In genomic region chr2:44880125-44880483, GRCh38 we compare ENCODE assay signal across 16 cellular contexts.
DNase-seq lines count a peak whose midpoint lies in the region; TF ChIP-seq lines count a peak whose summit lies in the region.
"Had no signal": no experiment of that assay in that cellular context is flagged by ENCODE, and none has a peak within 500 bp of the region (broad histone marks: within the 10 kb centered on the region; RNA-seq: fewer than 3 reads in every experiment).

No MANE protein-coding gene starts in this region.

- no peak overlapping the region for H4K5ac ChIP-seq in mesendoderm (ENCODE audit: low read length)

- H3K56ac ChIP-seq in mesendoderm (ENCODE audit: low read length): no peak overlapping the region

- H2AK5ac ChIP-seq in mesendoderm (ENCODE audit: low read length): no peak overlapping the region

- intact Hi-C loops in esophagus squamous epithelium (cut with DNase I): no loop called here

- no peak overlapping the region for H3K23ac ChIP-seq in mesendoderm (ENCODE audit: low read length)

- H3K36me3 ChIP-seq in Loucy (ENCODE audit: insufficient read depth, low read length) (no peaks in the 10 kb centered on the region), SK-N-SH (replicated peaks in 1 of 2; ENCODE audit: control insufficient read depth in 1 of 2, insufficient read depth in 2 of 2, low read length in 1 of 2) (no peaks in the 10 kb centered on the region), mesendoderm (ENCODE audit: control insufficient read depth, insufficient read depth, low read length) (no peaks in the 10 kb centered on the region), MM.1S (replicated peaks; ENCODE audit: insufficient read depth, low read length) (no peaks in the 10 kb centered on the region), esophagus squamous epithelium (no peaks in the 10 kb centered on the region)
- H3K36me3 ChIP-seq: BE2C had no signal

- no peaks in the 10 kb centered on the region for H3K79me1 ChIP-seq in mesendoderm (ENCODE audit: low read length)

- peak in 1 of 2 experiments; percentile 71; a peak in 2 of 4 replicates for TF ChIP-seq EP300 in SK-N-SH (IDR thresholded peaks at IDR 0.05; ENCODE audit: borderline replicate concordance in 1 of 2, low read depth in 1 of 2, low read length in 1 of 2)

- H3K27ac ChIP-seq in SK-N-SH (ENCODE audit: low read depth in 2 of 2, low read length in 1 of 2) (no peak overlapping the region), mesendoderm (ENCODE audit: low read depth, low read length) (no peak overlapping the region), MM.1S (ENCODE audit: low read length) (no peak overlapping the region), esophagus squamous epithelium (no peak overlapping the region)
- H3K27ac ChIP-seq: C4-2B had no signal

- H3F3A ChIP-seq in Loucy (ENCODE audit: low read depth) (no peaks in the 10 kb centered on the region), SK-N-SH (replicated peaks; ENCODE audit: insufficient read depth) (no peaks in the 10 kb centered on the region), MM.1S (ENCODE audit: insufficient read depth, low read length) (no peaks in the 10 kb centered on the region)

- WGBS in SK-N-SH (ENCODE audit: low lambda C conversion rate): 31% methylated on average over 8 of the region's 8 CpGs
- 100% methylated on average over 3 of the region's 8 CpGs for WGBS in mesendoderm (ENCODE audit: extremely low coverage, insufficient coverage, low lambda C conversion rate)
- 56 to 62% methylated on average over 8 of the region's 8 CpGs for WGBS in esophagus squamous epithelium, 2 donors

- H3K9me3 ChIP-seq in Loucy (ENCODE audit: insufficient read depth, low read depth, low read length): no peaks in the 10 kb centered on the region; the same call in 1 of the 2 replicates
- H3K9me3 ChIP-seq in SK-N-SH: no peaks in the 10 kb centered on the region
- H3K9me3 ChIP-seq in MM.1S (replicated peaks; ENCODE audit: insufficient read depth, low read length): no peaks in the 10 kb centered on the region
- peaks cover 0 to 6% (median 0%) of the 10 kb centered on the region in 3 donors for H3K9me3 ChIP-seq in esophagus squamous epithelium
- H3K9me3 ChIP-seq: BE2C had no signal

- peak; percentile 29; the same call in 1 of the 2 replicates for TF ChIP-seq RAD21 in SK-N-SH (IDR thresholded peaks at IDR 0.05; ENCODE audit: low read length)

- H3K79me2 ChIP-seq in Loucy (ENCODE audit: insufficient read depth, low read length) (no peaks in the 10 kb centered on the region), SK-N-SH (ENCODE audit: insufficient read depth) (no peaks in the 10 kb centered on the region), mesendoderm (ENCODE audit: control insufficient read depth, insufficient read depth, low read length) (no peaks in the 10 kb centered on the region), MM.1S (ENCODE audit: low read length) (no peaks in the 10 kb centered on the region)

- H3K4me3 ChIP-seq in Loucy (ENCODE audit: low read length, poor library complexity, severe bottlenecking) (peak overlapping the region; percentile 4), SK-N-SH (ENCODE audit: low read depth in 2 of 2, low read length in 1 of 2) (no peak overlapping the region), mesendoderm (ENCODE audit: low read length) (no peak overlapping the region), MM.1S (ENCODE audit: low read length) (no peak overlapping the region), esophagus squamous epithelium (no peak overlapping the region)
- H3K4me3 ChIP-seq: K562 had no signal

- H3K27me3 ChIP-seq in Loucy (ENCODE audit: insufficient read depth, low read length, poor library complexity, severe bottlenecking) (peaks cover 3% of the 10 kb centered on the region), SK-N-SH (ENCODE audit: insufficient read depth) (peaks cover 21% of the 10 kb centered on the region), mesendoderm (ENCODE audit: insufficient read depth, low read length, poor library complexity) (no peaks in the 10 kb centered on the region), MM.1S (replicated peaks; ENCODE audit: insufficient read depth, low read length) (no peaks in the 10 kb centered on the region), esophagus squamous epithelium (peaks cover 0 to 78% (median 0%) of the 10 kb centered on the region in 4 donors)
- H3K27me3 ChIP-seq: BE2C had no signal

- H3K9ac ChIP-seq in Loucy (ENCODE audit: low read depth, low read length, poor library complexity, severe bottlenecking): no peak overlapping the region
- H3K9ac ChIP-seq in SK-N-SH: no peak overlapping the region
- H3K9ac ChIP-seq in mesendoderm (ENCODE audit: low read length): no peak overlapping the region
- no peak overlapping the region for H3K9ac ChIP-seq in MM.1S (ENCODE audit: low read length)

- H2BK15ac ChIP-seq in mesendoderm (replicated peaks; ENCODE audit: low read depth): no peak overlapping the region

- peak overlapping the region; percentile 36 for H3K4me2 ChIP-seq in Loucy (ENCODE audit: low read depth, low read length, poor library complexity, severe bottlenecking)
- H3K4me2 ChIP-seq in SK-N-SH: no peak overlapping the region
- no peak overlapping the region for H3K4me2 ChIP-seq in mesendoderm (ENCODE audit: low read length)
- no peak overlapping the region for H3K4me2 ChIP-seq in MM.1S (ENCODE audit: low read depth, low read length)

- no peak overlapping the region for H3K4ac ChIP-seq in mesendoderm (ENCODE audit: low read depth, low read length)

- CTCF ChIA-PET in SK-N-SH (lab: Yijun Ruan, JAX): interaction anchor here (0.8 to 3.4 kb wide), 9 partner anchors 9 to 401 kb away, joined by 3 to 20 read pairs (median 4); no protein-coding TSS in a partner anchor

- TF ChIP-seq POLR2A in esophagus squamous epithelium (IDR thresholded peaks at IDR 0.05): no peak

- H4K20me1 ChIP-seq in Loucy (ENCODE audit: insufficient read depth, low read length, poor library complexity, severe bottlenecking) (no peaks in the 10 kb centered on the region), SK-N-SH (ENCODE audit: insufficient read depth) (no peaks in the 10 kb centered on the region), MM.1S (ENCODE audit: insufficient read depth, low read length) (no peaks in the 10 kb centered on the region)

- POLR2A ChIA-PET in SK-N-SH (lab: Yijun Ruan, JAX): no interaction called here

- H3K9me2 ChIP-seq in Loucy (replicated peaks; ENCODE audit: low read depth, low read length) (no peaks in the 10 kb centered on the region), SK-N-SH (no peaks in the 10 kb centered on the region), MM.1S (replicated peaks; ENCODE audit: insufficient read depth, low read length) (no peaks in the 10 kb centered on the region)

- H4K8ac ChIP-seq in mesendoderm (ENCODE audit: low read depth, low read length): no peak overlapping the region

- no peak overlapping the region for H2BK5ac ChIP-seq in mesendoderm (ENCODE audit: low read length)

- no peak overlapping the region for H2BK120ac ChIP-seq in mesendoderm (ENCODE audit: low read depth, low read length)

- TF ChIP-seq CTCF in Loucy (conservative IDR thresholded peaks at IDR 0.05; ENCODE audit: low read length) (no peak), SK-N-SH (IDR thresholded peaks at IDR 0.05) (no peak), MM.1S (IDR thresholded peaks at IDR 0.05; ENCODE audit: low read length) (no peak), esophagus squamous epithelium (IDR thresholded peaks at IDR 0.05) (no peak)

- DNase-seq in D341Med (ENCODE audit: low spot score): peak; percentile 55
- peak; percentile 47 for DNase-seq in SK-N-SH
- DNase-seq in mesendoderm: peak; percentile 14
- no peak for DNase-seq in MM.1S
- no peak for DNase-seq in NCI-H1417 treated with DMSO at 0.1 percent for 48 hours (lab: John Stamatoyannopoulos, UW)
- DNase-seq in esophagus squamous epithelium (lab: John Stamatoyannopoulos, UW): no peak
- DNase-seq: ACHN; BE2C; CD4-positive, alpha-beta memory T cell; DMS53; GF-D8; GOT3; H9 had no signal

- peaks cover 9% of the 10 kb centered on the region for H3K4me1 ChIP-seq in Loucy (ENCODE audit: insufficient read depth, low read length, poor library complexity, severe bottlenecking)
- peaks cover 0 to 20% of the 10 kb centered on the region in 2 experiments; a peak in 2 of 4 replicates for H3K4me1 ChIP-seq in SK-N-SH (ENCODE audit: control insufficient read depth in 1 of 2, insufficient read depth in 2 of 2, low read depth in 1 of 2, low read length in 1 of 2)
- peaks cover 4% of the 10 kb centered on the region for H3K4me1 ChIP-seq in mesendoderm (ENCODE audit: control insufficient read depth, low read depth, low read length)
- H3K4me1 ChIP-seq in MM.1S (ENCODE audit: low read length): no peaks in the 10 kb centered on the region
- no peaks in the 10 kb centered on the region for H3K4me1 ChIP-seq in esophagus squamous epithelium

- H2AFZ ChIP-seq in Loucy (ENCODE audit: low read length): 0 out of 2 replicates have a peak overlapping the region, but pooled peaks have one; percentile 72
- H2AFZ ChIP-seq in SK-N-SH (ENCODE audit: low read depth): no peak overlapping the region
- H2AFZ ChIP-seq in MM.1S (ENCODE audit: low read length): no peak overlapping the region

- H3K18ac ChIP-seq in mesendoderm (ENCODE audit: low read length): no peak overlapping the region

TF ChIP-seq in SK-N-SH, 30 proteins besides CTCF, POLR2A, EP300 and RAD21 (continues in another document):
- TF ChIP-seq RCOR1 (IDR thresholded peaks at IDR 0.05; ENCODE audit: low read length) (peak; percentile 70; the same call in 1 of the 2 replicates), FOXJ3 (CRISPR knock-in tag; IDR thresholded peaks at IDR 0.05) (peak; percentile 38; the same call in 1 of the 2 replicates), GABPA (IDR thresholded peaks at IDR 0.05; ENCODE audit: low read depth) (no peak), TEAD4 (IDR thresholded peaks at IDR 0.05; ENCODE audit: borderline replicate concordance, insufficient read depth) (no peak), CHD2 (IDR thresholded peaks at IDR 0.05; ENCODE audit: low read length, partially characterized antibody) (peak; percentile 53), PBX3 (IDR thresholded peaks at IDR 0.05) (no peak)

Comparison
In these comparisons a context has a peak if more than half of its experiments do, and no peak if none do; other contexts are left out.
1. DNase-seq: peak in D341Med (single experiment), SK-N-SH (single experiment) and mesendoderm (single experiment); none in MM.1S (single experiment), NCI-H1417 treated with DMSO at 0.1 percent for 48 hours (single experiment) and esophagus squamous epithelium (single experiment).